ENCODE assay signal across 8 cellular contexts in genomic region chr12:64403708-64404469, GRCh38. TPM values are rescaled to one million over a fixed set of nuclear protein-coding genes. Genes with fewer than 3 reads are reported as not detected.
DNase-seq lines count a peak whose midpoint lies in the region; ATAC-seq, FAIRE-seq and TF ChIP-seq lines count a peak whose summit lies in the region.

A gene with protein sequence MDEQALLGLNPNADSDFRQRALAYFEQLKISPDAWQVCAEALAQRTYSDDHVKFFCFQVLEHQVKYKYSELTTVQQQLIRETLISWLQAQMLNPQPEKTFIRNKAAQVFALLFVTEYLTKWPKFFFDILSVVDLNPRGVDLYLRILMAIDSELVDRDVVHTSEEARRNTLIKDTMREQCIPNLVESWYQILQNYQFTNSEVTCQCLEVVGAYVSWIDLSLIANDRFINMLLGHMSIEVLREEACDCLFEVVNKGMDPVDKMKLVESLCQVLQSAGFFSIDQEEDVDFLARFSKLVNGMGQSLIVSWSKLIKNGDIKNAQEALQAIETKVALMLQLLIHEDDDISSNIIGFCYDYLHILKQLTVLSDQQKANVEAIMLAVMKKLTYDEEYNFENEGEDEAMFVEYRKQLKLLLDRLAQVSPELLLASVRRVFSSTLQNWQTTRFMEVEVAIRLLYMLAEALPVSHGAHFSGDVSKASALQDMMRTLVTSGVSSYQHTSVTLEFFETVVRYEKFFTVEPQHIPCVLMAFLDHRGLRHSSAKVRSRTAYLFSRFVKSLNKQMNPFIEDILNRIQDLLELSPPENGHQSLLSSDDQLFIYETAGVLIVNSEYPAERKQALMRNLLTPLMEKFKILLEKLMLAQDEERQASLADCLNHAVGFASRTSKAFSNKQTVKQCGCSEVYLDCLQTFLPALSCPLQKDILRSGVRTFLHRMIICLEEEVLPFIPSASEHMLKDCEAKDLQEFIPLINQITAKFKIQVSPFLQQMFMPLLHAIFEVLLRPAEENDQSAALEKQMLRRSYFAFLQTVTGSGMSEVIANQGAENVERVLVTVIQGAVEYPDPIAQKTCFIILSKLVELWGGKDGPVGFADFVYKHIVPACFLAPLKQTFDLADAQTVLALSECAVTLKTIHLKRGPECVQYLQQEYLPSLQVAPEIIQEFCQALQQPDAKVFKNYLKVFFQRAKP (plus strand): TSS chr12:64404392. CDS start chr12:64410036, 5,644 bp downstream.

- ATAC-seq in GM21526 (IDR thresholded peaks at IDR 0.05; ENCODE audit: low FRiP score, unreplicated experiment), result peak; percentile 97

- peaks cover 36% of the 10 kb centered on the region for H3K79me2 ChIP-seq in OCI-LY1 (ENCODE audit: insufficient read depth, low read length)
- peaks cover 40% of the 10 kb centered on the region for H3K79me2 ChIP-seq in endothelial cell of umbilical vein (ENCODE audit: control insufficient read depth, insufficient read depth, low read length)

- dilution Hi-C loops in endothelial cell of umbilical vein (cut with MboI; ENCODE audit: extremely low pct_ligation_motif_present, low sequenced_read_pairs), result no loop called here

- peak within 1 kb of the TSS; percentile 78 for H3K4me3 ChIP-seq in OCI-LY1 (ENCODE audit: low read depth, low read length, poor library complexity, severe bottlenecking)
- H3K4me3 ChIP-seq in endothelial cell of umbilical vein (replicated peaks in 1 of 3; ENCODE audit: insufficient read depth in 1 of 3, low read depth in 1 of 3, low read length in 3 of 3), result peak within 1 kb of the TSS; percentile 55 to 100 (median 78)

- DNase-seq in DMS 273 (lab: John Stamatoyannopoulos, UW; ENCODE audit: unreplicated experiment) (peak; percentile 97), HuH-7 (ENCODE audit: low spot score) (peak; percentile 97), activated T-cell treated with anti-CD3 and anti-CD28 coated beads for 1 hour (ENCODE audit: low read depth) (peak; percentile 85), endothelial cell of umbilical vein (ENCODE audit: low read depth, low spot score) (peak; percentile 97), midbrain (lab: John Stamatoyannopoulos, UW) (peak; percentile 89)
- DNase-seq in stimulated activated CD8-positive, alpha-beta memory T cell treated with anti-CD3 and anti-CD28 coated beads, Interleukin-2, amount 100 ng/mL, for 48 hours (ENCODE audit: low read depth in 2 of 2), result peak; percentile 86 to 88

- no peaks in the 10 kb centered on the region for H3K9me2 ChIP-seq in OCI-LY1 (ENCODE audit: low read depth, low read length)

- TF ChIP-seq CTCF in OCI-LY1 (IDR thresholded peaks at IDR 0.05; ENCODE audit: low read length) (no peak), endothelial cell of umbilical vein (IDR thresholded peaks at IDR 0.05; ENCODE audit: extremely low read depth in 1 of 2, insufficient read depth in 1 of 2, low read depth in 1 of 2, low read length in 2 of 2) (peak in 1 of 2 donors; percentile 16)

- intact Hi-C loops in endothelial cell of umbilical vein (cut with micrococcal nuclease), result loop anchor here (1.0 to 2.0 kb wide), 3 partner anchors 9 to 181 kb away; partner anchors contain the start of genes KICS2 and TBK1

- peak within 1 kb of the TSS; percentile 76 for H3K4me2 ChIP-seq in OCI-LY1 (ENCODE audit: low read length)
- H3K4me2 ChIP-seq in endothelial cell of umbilical vein (ENCODE audit: insufficient read depth, low read length), result peak within 1 kb of the TSS; percentile 66

- H3F3A ChIP-seq in OCI-LY1 (ENCODE audit: insufficient read depth, low read length), result no peaks in the 10 kb centered on the region

- H3K27ac ChIP-seq in OCI-LY1 (ENCODE audit: low read depth, low read length, poor library complexity, severe bottlenecking), result peak within 1 kb of the TSS; percentile 80
- peak within 1 kb of the TSS; percentile 89 for H3K27ac ChIP-seq in endothelial cell of umbilical vein (ENCODE audit: insufficient read depth, low read depth, low read length)

- TSS peak; percentile 93 for BruUV-seq in endothelial cell of umbilical vein (replicated peaks; lab: Mats Ljungman, UMichigan)

- H3K4me1 ChIP-seq in OCI-LY1 (ENCODE audit: insufficient read depth, low read length, severe bottlenecking) (peaks cover 20% of the 10 kb centered on the region), endothelial cell of umbilical vein (ENCODE audit: control insufficient read depth, extremely low read depth, insufficient read depth, low read length) (peaks cover 10% of the 10 kb centered on the region)

- H3K9me1 ChIP-seq in endothelial cell of umbilical vein (replicated peaks; ENCODE audit: control insufficient read depth, extremely low read depth, insufficient read depth, low read length), result no peaks in the 10 kb centered on the region

- H3K9ac ChIP-seq in OCI-LY1 (ENCODE audit: low read length) (peak within 1 kb of the TSS; percentile 96), endothelial cell of umbilical vein (replicated peaks; ENCODE audit: extremely low read depth, insufficient read depth, low read length) (peak within 1 kb of the TSS; percentile 96)

- peak; percentile 87 for FAIRE-seq in endothelial cell of umbilical vein (lab: Jason Lieb, UNC)

- H3K27me3 ChIP-seq in OCI-LY1 (ENCODE audit: insufficient read depth, low read length), result no peaks in the 10 kb centered on the region
- H3K27me3 ChIP-seq in endothelial cell of umbilical vein (ENCODE audit: control insufficient read depth in 2 of 2, insufficient read depth in 2 of 2, low read length in 2 of 2), result no peaks in the 10 kb centered on the region

- peaks cover 1% of the 10 kb centered on the region; the same call in 1 of the 2 replicates for H3K36me3 ChIP-seq in OCI-LY1 (ENCODE audit: insufficient read depth, low read length)
- H3K36me3 ChIP-seq in endothelial cell of umbilical vein (ENCODE audit: control insufficient read depth in 2 of 2, extremely low read depth in 1 of 2, insufficient read depth in 2 of 2, low read length in 2 of 2), result no peaks in the 10 kb centered on the region

- H4K20me1 ChIP-seq in OCI-LY1 (ENCODE audit: insufficient read depth, low read length) (no peaks in the 10 kb centered on the region), endothelial cell of umbilical vein (replicated peaks; ENCODE audit: control insufficient read depth, extremely low read depth, insufficient read depth, low read length) (no peaks in the 10 kb centered on the region)

- POLR2A ChIA-PET in endothelial cell of umbilical vein (lab: Charles Lee), result interaction anchor here (1.0 kb wide), 1 partner anchor 8 kb away, joined by 3 read pairs; no protein-coding TSS in a partner anchor

- H2AFZ ChIP-seq in OCI-LY1 (ENCODE audit: low read length) (no peak within 1 kb of the TSS), endothelial cell of umbilical vein (ENCODE audit: low read depth, low read length) (peak within 1 kb of the TSS; percentile 91)

- TF ChIP-seq POLR2A in endothelial cell of umbilical vein (IDR thresholded peaks at IDR 0.05; ENCODE audit: low read depth, low read length), result peak; percentile 97

- H3K9me3 ChIP-seq in OCI-LY1 (ENCODE audit: low read length) (no peaks in the 10 kb centered on the region), endothelial cell of umbilical vein (replicated peaks; ENCODE audit: control insufficient read depth, insufficient read depth, low read length) (no peaks in the 10 kb centered on the region)

- CTCF ChIA-PET in endothelial cell of umbilical vein (lab: Charles Lee), result interaction anchor here (0.7 to 1.1 kb wide), 2 partner anchors 8 to 10 kb away, joined by 5 to 7 read pairs; no protein-coding TSS in a partner anchor

TF ChIP-seq in endothelial cell of umbilical vein, 7 proteins besides CTCF, POLR2A, EP300 and RAD21:
- no peak for TF ChIP-seq JUN (IDR thresholded peaks at IDR 0.05; ENCODE audit: borderline replicate concordance, insufficient read depth, insufficient read length, low read depth)
- TF ChIP-seq GATA2 (IDR thresholded peaks at IDR 0.05; ENCODE audit: insufficient read depth, insufficient read length, low read depth, low read length), result no peak
- no peak for TF ChIP-seq FOS (IDR thresholded peaks at IDR 0.05; ENCODE audit: borderline replicate concordance, insufficient read depth, low read length)
- peak; percentile 96 for TF ChIP-seq POLR2AphosphoS5 (IDR thresholded peaks at IDR 0.05; ENCODE audit: insufficient read depth, low read depth, low read length)
- TF ChIP-seq, protein P1, sequence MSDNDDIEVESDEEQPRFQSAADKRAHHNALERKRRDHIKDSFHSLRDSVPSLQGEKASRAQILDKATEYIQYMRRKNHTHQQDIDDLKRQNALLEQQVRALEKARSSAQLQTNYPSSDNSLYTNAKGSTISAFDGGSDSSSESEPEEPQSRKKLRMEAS (IDR thresholded peaks at IDR 0.05; ENCODE audit: insufficient read depth, insufficient read length), result peak; percentile 74
- TF ChIP-seq EZH2 (IDR thresholded peaks at IDR 0.05; ENCODE audit: borderline replicate concordance, low read depth, low read length, severe bottlenecking), result no peak
- TF ChIP-seq MYC (IDR thresholded peaks at IDR 0.05; ENCODE audit: low read depth, low read length), result peak; percentile 56

RNA-seq across cellular contexts. Expression of the gene that starts here (rescaled TPM):
- 88.9 and 93.0 TPM in 2 replicates for total RNA-seq in endothelial cell of umbilical vein
- 19.0 and 21.9 TPM in 2 replicates for polyA plus RNA-seq in endothelial cell of umbilical vein
- polyA plus RNA-seq in endothelial cell of umbilical vein (2011; cell fraction: cytosol; rRNA removed), result 22.1 and 26.0 TPM in 2 replicates
- 78.3 and 103 TPM in 2 replicates for polyA plus RNA-seq in endothelial cell of umbilical vein (2011; cell fraction: nucleus; rRNA removed)
- 49.6 and 66.6 TPM in 2 replicates for polyA plus RNA-seq in endothelial cell of umbilical vein (2012)
- 44.7 and 48.2 TPM in 2 replicates for polyA minus RNA-seq in endothelial cell of umbilical vein
- 81.0 TPM for polyA minus RNA-seq in endothelial cell of umbilical vein (2011; cell fraction: cytosol; rRNA and poly(A)+ RNA removed)
- polyA minus RNA-seq in endothelial cell of umbilical vein (2011; cell fraction: nucleus; rRNA and poly(A)+ RNA removed), result 48.9 and 79.0 TPM in 2 replicates

Comparison
In these comparisons a context has a peak if more than half of its experiments do, and no peak if none do; other contexts are left out.
1. Peak in every context shown above with its lines: DNase-seq, ATAC-seq, H3K4me3 ChIP-seq and H3K27ac ChIP-seq.